29 cellular contexts compared by ENCODE assay signal in genomic region chr2:127762846-127763245, GRCh38. TPM values are rescaled to one million over a fixed set of nuclear protein-coding genes. Genes with fewer than 3 reads are reported as not detected.
DNase-seq lines count a peak whose midpoint lies in the region; ATAC-seq and TF ChIP-seq lines count a peak whose summit lies in the region.
"Had no signal": no experiment of that assay in that cellular context is flagged by ENCODE, and none has a peak within 500 bp of the region (broad histone marks: within the 10 kb centered on the region; RNA-seq: fewer than 3 reads in every experiment).

No MANE protein-coding gene starts in this region.

- no peak for ATAC-seq in activated CD4-positive, alpha-beta T cell treated with anti-CD3 and anti-CD28 coated beads for 36 hours
- peak; percentile 35 for ATAC-seq in IMR-90 (ENCODE audit: low read depth)
- ATAC-seq in HG03460 (IDR thresholded peaks at IDR 0.05; ENCODE audit: unreplicated experiment) = no peak
- ATAC-seq: effector memory CD8-positive, alpha-beta T cell; esophagus mucosa; gastrocnemius medialis; psoas muscle; T-cell had no signal

- no peak overlapping the region for H2BK15ac ChIP-seq in IMR-90 (ENCODE audit: low read depth, low read length)
- H2BK15ac ChIP-seq in mesenchymal stem cell (ENCODE audit: low read depth, poor library complexity, severe bottlenecking) = no peak overlapping the region

- H4K8ac ChIP-seq in IMR-90 (ENCODE audit: low read depth in 2 of 2, low read length in 2 of 2) (peak overlapping the region in 1 of 2 experiments; percentile 56; a peak in 2 of 4 replicates), mesenchymal stem cell (ENCODE audit: low read length) (no peak overlapping the region)

- H2AFZ ChIP-seq in IMR-90 (replicated peaks; ENCODE audit: low read length, poor library complexity) (no peak overlapping the region), mesenchymal stem cell (ENCODE audit: low read depth, low read length) (no peak overlapping the region)

- no peaks in the 10 kb centered on the region for H3K9me3 ChIP-seq in IMR-90 (ENCODE audit: control insufficient read depth, insufficient read depth, low read length)
- H3K9me3 ChIP-seq in mesenchymal stem cell (ENCODE audit: control insufficient read depth, low read length) = no peaks in the 10 kb centered on the region
- H3K9me3 ChIP-seq: adrenal gland, gastrocnemius medialis, psoas muscle, SJSA1, stomach, tibial artery had no signal

- no peak for TF ChIP-seq RAD21 in IMR-90 (IDR thresholded peaks at IDR 0.05; ENCODE audit: low read length)

- CTCF ChIA-PET in activated CD4-positive, alpha-beta T cell treated with anti-CD3 and anti-CD28 coated beads for 36 hours (lab: Charles Lee) = interaction anchor here (1.2 kb wide), 2 partner anchors 8 to 20 kb away, joined by 3 to 5 read pairs; no protein-coding TSS in a partner anchor
- CTCF ChIA-PET in IMR-90 (lab: Yijun Ruan, JAX) = no interaction called here

- H3K27me3 ChIP-seq in IMR-90 (ENCODE audit: control insufficient read depth, insufficient read depth, low read length) (no peaks in the 10 kb centered on the region), mesenchymal stem cell (ENCODE audit: control insufficient read depth in 1 of 2, insufficient read depth in 1 of 2, low read length in 2 of 2) (no peaks in the 10 kb centered on the region)
- H3K27me3 ChIP-seq: adrenal gland, gastrocnemius medialis, SJSA1, stomach, tibial artery had no signal

- peaks cover 5% of the 10 kb centered on the region for H3K9me1 ChIP-seq in IMR-90 (ENCODE audit: insufficient read depth, low read length)

- H3K9ac ChIP-seq in IMR-90 (ENCODE audit: low read depth, low read length) (no peak overlapping the region), mesenchymal stem cell (ENCODE audit: low read length) (peak overlapping the region; percentile 31)

- H3K36me3 ChIP-seq in IMR-90 (ENCODE audit: control insufficient read depth, insufficient read depth, low read length) = peaks cover 10% of the 10 kb centered on the region
- peaks cover 3 to 87% of the 10 kb centered on the region in 2 experiments for H3K36me3 ChIP-seq in mesenchymal stem cell (ENCODE audit: control insufficient read depth in 1 of 2, insufficient read depth in 2 of 2, low read depth in 1 of 2, low read length in 2 of 2)

- H3K36me3 Mint-ChIP-seq in activated CD4-positive, alpha-beta T cell treated with anti-CD3 and anti-CD28 coated beads for 36 hours (ENCODE audit: low read depth) = peaks cover 51% of the 10 kb centered on the region

- H4K5ac ChIP-seq in IMR-90 (ENCODE audit: low read depth, low read length) = no peak overlapping the region

- H2BK5ac ChIP-seq in IMR-90 (ENCODE audit: low read depth, low read length, poor library complexity, severe bottlenecking) (peak overlapping the region; percentile 86), mesenchymal stem cell (ENCODE audit: low read depth, low read length, poor library complexity, severe bottlenecking) (no peak overlapping the region)

- H3K56ac ChIP-seq in IMR-90 (ENCODE audit: extremely low read depth, insufficient read depth, low read length) = peak overlapping the region; percentile 20; the same call in 1 of the 2 replicates

- H3K23ac ChIP-seq in IMR-90 (ENCODE audit: low read depth, low read length) = peak overlapping the region; percentile 20; the same call in 1 of the 2 replicates
- H3K23ac ChIP-seq in mesenchymal stem cell (ENCODE audit: low read length in 2 of 2) = no peak overlapping the region

- H3K79me1 ChIP-seq in IMR-90 (ENCODE audit: low read depth in 1 of 2, low read length in 2 of 2) = peaks cover 11 to 25% of the 10 kb centered on the region in 2 experiments
- H3K79me1 ChIP-seq in mesenchymal stem cell (replicated peaks; ENCODE audit: low read length, poor library complexity, severe bottlenecking) = peaks cover 14% of the 10 kb centered on the region

- peak overlapping the region; percentile 12 for H3K27ac Mint-ChIP-seq in activated CD4-positive, alpha-beta T cell treated with anti-CD3 and anti-CD28 coated beads for 36 hours
- H3K27ac Mint-ChIP-seq: CD4-positive, alpha-beta T cell; effector memory CD8-positive, alpha-beta T cell; mesothelial cell of epicardium; T-cell had no signal

- dilution Hi-C loops in IMR-90 (cut with HindIII; ENCODE audit: low sequenced_read_pairs, unreplicated experiment) = no loop called here

- no peak for DNase-seq in activated CD4-positive, alpha-beta T cell treated with anti-CD3 and anti-CD28 coated beads for 36 hours
- no peak for DNase-seq in activated CD4-positive, alpha-beta T cell treated with anti-CD3 and anti-CD28 coated beads, Interleukin-2, amount 50 U/mL, for 48 hours
- DNase-seq in IMR-90 (peak; percentile 90), astrocyte of the hippocampus (ENCODE audit: low read depth, low spot score) (peak; percentile 25), mesenchymal stem cell (peak; percentile 64), NCI-H1105 (lab: John Stamatoyannopoulos, UW) (no peak), NCI-H82 (lab: John Stamatoyannopoulos, UW) (no peak)
- DNase-seq: 8988T; activated CD4-positive, CD25-positive, alpha-beta regulatory T cell treated with anti-CD3 and anti-CD28 coated beads, Interleukin-2, amount 50 U/mL, for 72 hours; activated naive CD4-positive, alpha-beta T cell; activated T-cell treated with anti-CD3 and anti-CD28 coated beads for 4 hours; adrenal gland; CD4-positive, alpha-beta T cell; effector memory CD8-positive, alpha-beta T cell; gastrocnemius medialis; left ventricle myocardium superior; naive B cell; NCI-H187; NCI-H526 treated with DMSO at 0.1 percent for 48 hours; psoas muscle; stimulated activated CD4-positive, alpha-beta T cell treated with anti-CD3 and anti-CD28 coated beads, Interleukin-15, amount 100 ng/mL, for 24 hours; stomach; T-cell; tibial artery had no signal

- intact Hi-C loops in activated CD4-positive, alpha-beta T cell treated with anti-CD3 and anti-CD28 coated beads for 36 hours (cut with DNase I, micrococcal nuclease) = no loop called here
- intact Hi-C loops in IMR-90 (cut with micrococcal nuclease) = no loop called here

- peaks cover 16% of the 10 kb centered on the region for H3K4me1 Mint-ChIP-seq in activated CD4-positive, alpha-beta T cell treated with anti-CD3 and anti-CD28 coated beads for 36 hours
- H3K4me1 Mint-ChIP-seq: mesothelial cell of epicardium, T-cell had no signal

- H3K14ac ChIP-seq in IMR-90 (replicated peaks; ENCODE audit: low read depth, low read length) (no peak overlapping the region; the same call in 1 of the 2 replicates), mesenchymal stem cell (ENCODE audit: low read length in 2 of 2) (no peak overlapping the region)

- H3K9me3 Mint-ChIP-seq in activated CD4-positive, alpha-beta T cell treated with anti-CD3 and anti-CD28 coated beads for 36 hours (ENCODE audit: low read depth) = no peaks in the 10 kb centered on the region
- H3K9me3 Mint-ChIP-seq: CD4-positive, alpha-beta T cell; effector memory CD8-positive, alpha-beta T cell; mesothelial cell of epicardium; naive B cell; T-cell had no signal

- H2BK12ac ChIP-seq in mesenchymal stem cell (ENCODE audit: low read length in 2 of 2) = no peak overlapping the region

- H3K4me2 ChIP-seq in IMR-90 (ENCODE audit: low read depth, low read length) = peak overlapping the region; percentile 83; the same call in 1 of the 2 replicates
- no peak overlapping the region for H3K4me2 ChIP-seq in mesenchymal stem cell (ENCODE audit: low read length, poor library complexity, severe bottlenecking)

- peaks cover 22% of the 10 kb centered on the region; the same call in 1 of the 2 replicates for H4K20me1 ChIP-seq in IMR-90 (ENCODE audit: insufficient read depth, low read length)

- peak overlapping the region; percentile 3 for H2BK120ac ChIP-seq in IMR-90 (ENCODE audit: low read depth, low read length)
- H2BK120ac ChIP-seq in mesenchymal stem cell (ENCODE audit: low read depth, low read length) = no peak overlapping the region

- H3K4ac ChIP-seq in IMR-90 (ENCODE audit: low read depth, low read length) (no peak overlapping the region), mesenchymal stem cell (ENCODE audit: low read depth in 1 of 2, low read length in 2 of 2) (no peak overlapping the region)

- TF ChIP-seq POLR2A in IMR-90 (IDR thresholded peaks at IDR 0.05; ENCODE audit: low read depth, low read length) = no peak

- H3K18ac ChIP-seq in IMR-90 (ENCODE audit: low read depth, low read length) (peak overlapping the region; percentile 30; the same call in 1 of the 2 replicates), mesenchymal stem cell (ENCODE audit: low read depth in 1 of 2, low read length in 2 of 2) (no peak overlapping the region)

- H2BK20ac ChIP-seq in IMR-90 (ENCODE audit: low read depth, low read length) = 0 out of 2 replicates have a peak overlapping the region, but pooled peaks have one; percentile 7

- no TSS peak for BruUV-seq in IMR-90 (replicated peaks; lab: Mats Ljungman, UMichigan)

- H4K91ac ChIP-seq in IMR-90 (ENCODE audit: insufficient read depth, low read depth, low read length) (peak overlapping the region; percentile 7; the same call in 1 of the 2 replicates), mesenchymal stem cell (ENCODE audit: low read length) (no peak overlapping the region)

- no CpG with 5 or more reads among the region's 6 CpGs for WGBS in IMR-90 (ENCODE audit: extremely low coverage in 2 of 2, insufficient read length in 1 of 2), 2 experiments
- WGBS in mesenchymal stem cell = 87% methylated on average over 5 of the region's 6 CpGs

- H2AK5ac ChIP-seq in IMR-90 (ENCODE audit: low read depth, low read length) (no peak overlapping the region), mesenchymal stem cell (ENCODE audit: low read length, severe bottlenecking) (no peak overlapping the region)

- no peak overlapping the region for H3K4me3 Mint-ChIP-seq in activated CD4-positive, alpha-beta T cell treated with anti-CD3 and anti-CD28 coated beads for 36 hours
- H3K4me3 Mint-ChIP-seq: CD4-positive, alpha-beta T cell; effector memory CD8-positive, alpha-beta T cell; mesothelial cell of epicardium; naive B cell; T-cell had no signal

- TF ChIP-seq CTCF in IMR-90 (conservative IDR thresholded peaks at IDR 0.05; ENCODE audit: low read depth, low read length) = no peak

- H2AK9ac ChIP-seq in IMR-90 (replicated peaks; ENCODE audit: low read depth, low read length, poor library complexity) = no peak overlapping the region

- in situ Hi-C loops in IMR-90 (cut with MboI; ENCODE audit: low sequenced_read_pairs) = no loop called here

- H3K4me1 ChIP-seq in IMR-90 (ENCODE audit: control insufficient read depth, insufficient read depth, low read length) (peaks cover 11% of the 10 kb centered on the region), mesenchymal stem cell (ENCODE audit: control insufficient read depth, insufficient read depth, low read depth, low read length) (no peaks in the 10 kb centered on the region)
- H3K4me1 ChIP-seq: adrenal gland, gastrocnemius medialis, psoas muscle, SJSA1, stomach, tibial artery had no signal

- no peak overlapping the region for H3K4me3 ChIP-seq in IMR-90 (ENCODE audit: insufficient read depth, low read depth, low read length)
- H3K4me3 ChIP-seq in mesenchymal stem cell (ENCODE audit: insufficient read depth in 1 of 2, low read depth in 1 of 2, low read length in 2 of 2) = no peak overlapping the region
- H3K4me3 ChIP-seq: adrenal gland, coronary artery, gastrocnemius medialis, psoas muscle, SJSA1, stomach, tibial artery had no signal

- no peak overlapping the region; the same call in 1 of the 2 replicates for H3K27ac ChIP-seq in IMR-90 (ENCODE audit: insufficient read depth, low read length)
- H3K27ac ChIP-seq in mesenchymal stem cell (ENCODE audit: low read length, poor library complexity, severe bottlenecking) = no peak overlapping the region
- H3K27ac ChIP-seq: adrenal gland, coronary artery, gastrocnemius medialis, psoas muscle, SJSA1, stomach, tibial artery had no signal

- POLR2A ChIA-PET in activated CD4-positive, alpha-beta T cell treated with anti-CD3 and anti-CD28 coated beads for 36 hours (lab: Charles Lee) = no interaction called here
- POLR2A ChIA-PET in IMR-90 (lab: Charles Lee; ENCODE audit: unreplicated experiment) = no interaction called here

- H3K27me3 Mint-ChIP-seq in activated CD4-positive, alpha-beta T cell treated with anti-CD3 and anti-CD28 coated beads for 36 hours = no peaks in the 10 kb centered on the region
- H3K27me3 Mint-ChIP-seq: CD4-positive, alpha-beta T cell; effector memory CD8-positive, alpha-beta T cell; naive B cell; T-cell had no signal

RNA-seq across cellular contexts. Expression of gene WDR33, which starts 48.1 kb away (rescaled TPM):
- 10 to 100 TPM; 58.6 to 76.3 TPM for total RNA-seq in activated CD4-positive, alpha-beta T cell treated with anti-CD3 and anti-CD28 coated beads for 36 hours
- total RNA-seq in IMR-90 (2012; rRNA removed) = 41.2 and 47.8 TPM in 2 replicates
- polyA plus RNA-seq in IMR-90 (2012; rRNA removed) = 14.9 and 19.6 TPM in 2 replicates
- 2.9 and 4.0 TPM in 2 replicates for polyA plus RNA-seq in IMR-90 (2012; cell fraction: cytosol; rRNA removed)
- polyA plus RNA-seq in IMR-90 (2012; cell fraction: nucleus; rRNA removed; ENCODE audit: low replicate concordance) = 8.6 and 18.7 TPM in 2 replicates
- polyA plus RNA-seq in mesenchymal stem cell (2013, experiment 1 of 2) = 13.7 TPM
- polyA plus RNA-seq in mesenchymal stem cell (2013, experiment 2 of 2) = 14.0 TPM

Comparison
In these comparisons a context has a peak if more than half of its experiments do, and no peak if none do; other contexts are left out.
1. DNase-seq: peak in IMR-90 (single experiment), astrocyte of the hippocampus (single experiment) and mesenchymal stem cell (single experiment); none in activated CD4-positive, alpha-beta T cell treated with anti-CD3 and anti-CD28 coated beads for 36 hours (single experiment), activated CD4-positive, alpha-beta T cell treated with anti-CD3 and anti-CD28 coated beads, Interleukin-2, amount 50 U/mL, for 48 hours (0 of 2), NCI-H1105 (single experiment) and NCI-H82 (single experiment).